25 cellular contexts compared by ENCODE assay signal in genomic region chr17:50283714-50284432, GRCh38. TPM values are rescaled to one million over a fixed set of nuclear protein-coding genes. Genes with fewer than 3 reads are reported as not detected.
A peak's percentile ranks its signal among the peaks of the same experiment; 100 is the strongest.
DNase-seq lines count a peak whose midpoint lies in the region; ATAC-seq and TF ChIP-seq lines count a peak whose summit lies in the region.
"Had no signal": no experiment of that assay in that cellular context is flagged by ENCODE, and none has a peak within 500 bp of the region (broad histone marks: within the 10 kb centered on the region; RNA-seq: fewer than 3 reads in every experiment).

No MANE protein-coding gene starts in this region.

- H3K4me1 Mint-ChIP-seq in activated naive CD4-positive, alpha-beta T cell treated with anti-CD3 and anti-CD28 coated beads, Interleukin-2, amount 10 ng/mL, durations not matched to agents 7 days and 5 days: peaks cover 6% of the 10 kb centered on the region
- peaks cover 23% of the 10 kb centered on the region for H3K4me1 Mint-ChIP-seq in activated T-helper 17 cell treated with anti-CD3 and anti-CD28 coated beads, Interleukin-2, amount 50 U/mL, for 72 hours
- peaks cover 25% of the 10 kb centered on the region for H3K4me1 Mint-ChIP-seq in stimulated activated effector memory CD8-positive, alpha-beta T cell treated with anti-CD3 and anti-CD28 coated beads, Interleukin-12 subunit alpha, Interleukin-12 subunit beta, amount 100 ng/mL, for 72 hours
- no peaks in the 10 kb centered on the region for H3K4me1 Mint-ChIP-seq in naive thymus-derived CD8-positive, alpha-beta T cell
- H3K4me1 Mint-ChIP-seq: naive B cell had no signal

- peaks cover 55% of the 10 kb centered on the region for H3K27me3 Mint-ChIP-seq in activated naive CD4-positive, alpha-beta T cell treated with anti-CD3 and anti-CD28 coated beads, Interleukin-2, amount 10 ng/mL, durations not matched to agents 7 days and 5 days
- H3K27me3 Mint-ChIP-seq in activated T-helper 17 cell treated with anti-CD3 and anti-CD28 coated beads, Interleukin-2, amount 50 U/mL, for 72 hours: peaks cover 37% of the 10 kb centered on the region
- peaks cover 9 to 58% (median 34%) of the 10 kb centered on the region in 5 donors for H3K27me3 Mint-ChIP-seq in naive thymus-derived CD8-positive, alpha-beta T cell

- POLR2A ChIA-PET in naive thymus-derived CD8-positive, alpha-beta T cell (lab: Charles Lee): no interaction called here

- no peak overlapping the region for H3K4me3 ChIP-seq in liver (ENCODE audit: low read depth in 1 of 3, low read length in 3 of 3)
- H3K4me3 ChIP-seq: BLaER1, dorsolateral prefrontal cortex, psoas muscle, SK-N-MC, upper lobe of right lung had no signal

- no peaks in the 10 kb centered on the region for H3K36me3 ChIP-seq in liver (ENCODE audit: control insufficient read depth in 4 of 4, insufficient read depth in 3 of 4, low read depth in 1 of 4, low read length in 3 of 4)
- H3K36me3 ChIP-seq: BLaER1, upper lobe of right lung had no signal

- no peak overlapping the region for H3K27ac ChIP-seq in liver (ENCODE audit: low read depth in 1 of 2, low read length in 2 of 2)
- H3K27ac ChIP-seq: BLaER1, dorsolateral prefrontal cortex, psoas muscle, SK-N-MC, upper lobe of right lung, VCaP had no signal

- H3K9me3 ChIP-seq in liver (ENCODE audit: control insufficient read depth in 4 of 4, low read length in 3 of 4): no peaks in the 10 kb centered on the region
- H3K9me3 ChIP-seq: BLaER1, psoas muscle, upper lobe of right lung had no signal

- peak; percentile 35 for ATAC-seq in activated T-helper 17 cell treated with anti-CD3 and anti-CD28 coated beads, Interleukin-2, amount 50 U/mL, for 72 hours (replicated peaks)
- peak; percentile 3 for ATAC-seq in stimulated activated effector memory CD8-positive, alpha-beta T cell treated with anti-CD3 and anti-CD28 coated beads, Interleukin-12 subunit alpha, Interleukin-12 subunit beta, amount 100 ng/mL, for 72 hours
- no peak for ATAC-seq in naive thymus-derived CD8-positive, alpha-beta T cell
- no peak for ATAC-seq in HG02973 (IDR thresholded peaks at IDR 0.05; ENCODE audit: unreplicated experiment)
- ATAC-seq: psoas muscle, upper lobe of right lung had no signal

- no peak for TF ChIP-seq CTCF in liver (IDR thresholded peaks at IDR 0.05; ENCODE audit: low read depth, low read length, missing input control)

- H3K27ac Mint-ChIP-seq in activated naive CD4-positive, alpha-beta T cell treated with anti-CD3 and anti-CD28 coated beads, Interleukin-2, amount 10 ng/mL, durations not matched to agents 7 days and 5 days: peak overlapping the region; percentile 12
- H3K27ac Mint-ChIP-seq in activated T-helper 17 cell treated with anti-CD3 and anti-CD28 coated beads, Interleukin-2, amount 50 U/mL, for 72 hours: peak overlapping the region; percentile 9
- no peak overlapping the region for H3K27ac Mint-ChIP-seq in stimulated activated effector memory CD8-positive, alpha-beta T cell treated with anti-CD3 and anti-CD28 coated beads, Interleukin-12 subunit alpha, Interleukin-12 subunit beta, amount 100 ng/mL, for 72 hours
- H3K27ac Mint-ChIP-seq in naive thymus-derived CD8-positive, alpha-beta T cell: no peak overlapping the region
- H3K27ac Mint-ChIP-seq: activated CD4-positive, alpha-beta T cell treated with anti-CD3 and anti-CD28 coated beads, Interleukin-2, amount 10 ng/mL, durations not matched to agents 7 days and 5 days; activated naive CD8-positive, alpha-beta T cell treated with anti-CD3 and anti-CD28 coated beads, Interleukin-2, amount 50 U/mL, for 24 hours; naive B cell had no signal

- no peaks in the 10 kb centered on the region for H3K9me3 Mint-ChIP-seq in activated naive CD4-positive, alpha-beta T cell treated with anti-CD3 and anti-CD28 coated beads, Interleukin-2, amount 10 ng/mL, durations not matched to agents 7 days and 5 days
- no peaks in the 10 kb centered on the region for H3K9me3 Mint-ChIP-seq in activated T-helper 17 cell treated with anti-CD3 and anti-CD28 coated beads, Interleukin-2, amount 50 U/mL, for 72 hours
- no peaks in the 10 kb centered on the region for H3K9me3 Mint-ChIP-seq in stimulated activated effector memory CD8-positive, alpha-beta T cell treated with anti-CD3 and anti-CD28 coated beads, Interleukin-12 subunit alpha, Interleukin-12 subunit beta, amount 100 ng/mL, for 72 hours
- no peaks in the 10 kb centered on the region for H3K9me3 Mint-ChIP-seq in naive thymus-derived CD8-positive, alpha-beta T cell
- H3K9me3 Mint-ChIP-seq: activated CD4-positive, alpha-beta T cell treated with anti-CD3 and anti-CD28 coated beads, Interleukin-2, amount 10 ng/mL, durations not matched to agents 7 days and 5 days; activated naive CD8-positive, alpha-beta T cell treated with anti-CD3 and anti-CD28 coated beads, Interleukin-2, amount 50 U/mL, for 24 hours; naive B cell had no signal

- peaks cover 0 to 8% (median 0%) of the 10 kb centered on the region in 4 donors for H3K4me1 ChIP-seq in liver (ENCODE audit: control insufficient read depth in 4 of 4, insufficient read depth in 4 of 4, low read length in 3 of 4)
- H3K4me1 ChIP-seq: psoas muscle had no signal

- no peak for DNase-seq in activated naive CD4-positive, alpha-beta T cell treated with anti-CD3 and anti-CD28 coated beads, Interleukin-2, amount 10 ng/mL, durations not matched to agents 7 days and 5 days
- no peak for DNase-seq in activated naive CD4-positive, alpha-beta T cell treated with Interleukin-2 at 50 U/mL for 16 hours
- DNase-seq in stimulated activated effector memory CD8-positive, alpha-beta T cell treated with anti-CD3 and anti-CD28 coated beads, Interleukin-12 subunit alpha, Interleukin-12 subunit beta, amount 100 ng/mL, for 72 hours (ENCODE audit: low spot score in 2 of 2): no peak
- no peak for DNase-seq in NCI-H1930 (lab: John Stamatoyannopoulos, UW)
- no peak for DNase-seq in naive thymus-derived CD8-positive, alpha-beta T cell
- DNase-seq: ACHN; activated effector memory CD4-positive, alpha-beta T cell treated with Interleukin-2 at 50 U/mL for 16 hours; dorsolateral prefrontal cortex; GOT3; Karpas-422; kidney glomerular epithelial cell; naive B cell; NCI-H526 treated with DMSO at 0.1 percent for 48 hours; upper lobe of right lung had no signal

- no peak overlapping the region for H3K9ac ChIP-seq in liver (ENCODE audit: low read depth in 1 of 2, low read length in 2 of 2)
- H3K9ac ChIP-seq: BLaER1 had no signal

- WGBS in liver: 79% methylated on average over 14 of the region's 14 CpGs

- CTCF ChIA-PET in activated naive CD4-positive, alpha-beta T cell treated with anti-CD3 and anti-CD28 coated beads, Interleukin-2, amount 10 ng/mL, durations not matched to agents 7 days and 5 days (lab: Charles Lee): interaction anchor here (2.5 to 3.3 kb wide), 2 partner anchors 10 to 13 kb away, joined by 11 to 24 read pairs; partner anchors contain the start of gene TMEM92

- H3K36me3 Mint-ChIP-seq in activated naive CD4-positive, alpha-beta T cell treated with anti-CD3 and anti-CD28 coated beads, Interleukin-2, amount 10 ng/mL, durations not matched to agents 7 days and 5 days: no peaks in the 10 kb centered on the region
- H3K36me3 Mint-ChIP-seq in activated T-helper 17 cell treated with anti-CD3 and anti-CD28 coated beads, Interleukin-2, amount 50 U/mL, for 72 hours (ENCODE audit: low read depth): no peaks in the 10 kb centered on the region
- no peaks in the 10 kb centered on the region for H3K36me3 Mint-ChIP-seq in stimulated activated effector memory CD8-positive, alpha-beta T cell treated with anti-CD3 and anti-CD28 coated beads, Interleukin-12 subunit alpha, Interleukin-12 subunit beta, amount 100 ng/mL, for 72 hours
- no peaks in the 10 kb centered on the region for H3K36me3 Mint-ChIP-seq in naive thymus-derived CD8-positive, alpha-beta T cell
- H3K36me3 Mint-ChIP-seq: naive B cell had no signal

- H3K27me3 ChIP-seq in liver (ENCODE audit: control insufficient read depth in 4 of 4, insufficient read depth in 4 of 4, low read length in 3 of 4): no peaks in the 10 kb centered on the region
- H3K27me3 ChIP-seq: BLaER1, upper lobe of right lung had no signal

- TF ChIP-seq RAD21 in liver (IDR thresholded peaks at IDR 0.05): no peak

- H3K4me3 Mint-ChIP-seq in activated naive CD4-positive, alpha-beta T cell treated with anti-CD3 and anti-CD28 coated beads, Interleukin-2, amount 10 ng/mL, durations not matched to agents 7 days and 5 days: no peak overlapping the region
- peak overlapping the region; percentile 33 for H3K4me3 Mint-ChIP-seq in activated T-helper 17 cell treated with anti-CD3 and anti-CD28 coated beads, Interleukin-2, amount 50 U/mL, for 72 hours
- H3K4me3 Mint-ChIP-seq in stimulated activated effector memory CD8-positive, alpha-beta T cell treated with anti-CD3 and anti-CD28 coated beads, Interleukin-12 subunit alpha, Interleukin-12 subunit beta, amount 100 ng/mL, for 72 hours: no peak overlapping the region
- no peak overlapping the region for H3K4me3 Mint-ChIP-seq in naive thymus-derived CD8-positive, alpha-beta T cell
- H3K4me3 Mint-ChIP-seq: activated CD4-positive, alpha-beta T cell treated with anti-CD3 and anti-CD28 coated beads, Interleukin-2, amount 10 ng/mL, durations not matched to agents 7 days and 5 days; activated naive CD8-positive, alpha-beta T cell treated with anti-CD3 and anti-CD28 coated beads, Interleukin-2, amount 50 U/mL, for 24 hours; naive B cell had no signal

TF ChIP-seq in liver, 16 proteins besides CTCF, POLR2A, EP300 and RAD21 (continues in another document):
- TF ChIP-seq ZBTB33 (IDR thresholded peaks at IDR 0.05) (no peak), JUND (IDR thresholded peaks at IDR 0.05) (no peak), HNF4G (IDR thresholded peaks at IDR 0.05) (no peak), HNF4A (conservative IDR thresholded peaks at IDR 0.05) (peak; percentile 53 to 67), NR2F2 (IDR thresholded peaks at IDR 0.05) (peak; percentile 38), TAF1 (conservative IDR thresholded peaks at IDR 0.05) (no peak)

RNA-seq across cellular contexts. Expression of gene TMEM92, which starts 9.6 kb away (rescaled TPM):
- total RNA-seq in activated T-helper 17 cell treated with anti-CD3 and anti-CD28 coated beads, Interleukin-2, amount 50 U/mL, for 72 hours: under 1 TPM in 1 of 2 donors, not detected in 1; 0.16 TPM
- 1 to 10 TPM in 1 of 2 donors, under 1 TPM in 1; 0.05 to 2.8 TPM for total RNA-seq in liver
- polyA plus RNA-seq in liver: 10 to 100 TPM in 1 of 2 donors, 1 to 10 TPM in 1; 5.3 to 17.9 TPM
- not detected for total RNA-seq in naive thymus-derived CD8-positive, alpha-beta T cell
- polyA plus RNA-seq in naive thymus-derived CD8-positive, alpha-beta T cell: not detected
- total RNA-seq: activated CD4-positive, alpha-beta T cell treated with anti-CD3 and anti-CD28 coated beads, Interleukin-2, amount 10 ng/mL, durations not matched to agents 7 days and 5 days; psoas muscle; skeletal muscle tissue; subcutaneous adipose tissue had no signal

Comparison
In these comparisons a context has a peak if more than half of its experiments do, and no peak if none do; other contexts are left out.
1. H3K27ac Mint-ChIP-seq: peak in activated naive CD4-positive, alpha-beta T cell treated with anti-CD3 and anti-CD28 coated beads, Interleukin-2, amount 10 ng/mL, durations not matched to agents 7 days and 5 days (single experiment) and activated T-helper 17 cell treated with anti-CD3 and anti-CD28 coated beads, Interleukin-2, amount 50 U/mL, for 72 hours (single experiment); none in stimulated activated effector memory CD8-positive, alpha-beta T cell treated with anti-CD3 and anti-CD28 coated beads, Interleukin-12 subunit alpha, Interleukin-12 subunit beta, amount 100 ng/mL, for 72 hours (single experiment) and naive thymus-derived CD8-positive, alpha-beta T cell (0 of 10).
2. ATAC-seq: peak in activated T-helper 17 cell treated with anti-CD3 and anti-CD28 coated beads, Interleukin-2, amount 50 U/mL, for 72 hours (single experiment) and stimulated activated effector memory CD8-positive, alpha-beta T cell treated with anti-CD3 and anti-CD28 coated beads, Interleukin-12 subunit alpha, Interleukin-12 subunit beta, amount 100 ng/mL, for 72 hours (single experiment); none in naive thymus-derived CD8-positive, alpha-beta T cell (0 of 2) and HG02973 (single experiment).